ENCODE assay signal across 9 cellular contexts in genomic region chr15:66253296-66253642, GRCh38. TPM values are rescaled to one million over a fixed set of nuclear protein-coding genes. Genes with fewer than 3 reads are reported as not detected.
A peak's percentile ranks its signal among the peaks of the same experiment; 100 is the strongest.
DNase-seq lines count a peak whose midpoint lies in the region; ATAC-seq, FAIRE-seq and TF ChIP-seq lines count a peak whose summit lies in the region.
"Had no signal": no experiment of that assay in that cellular context is flagged by ENCODE, and none has a peak within 500 bp of the region (broad histone marks: within the 10 kb centered on the region; RNA-seq: fewer than 3 reads in every experiment).

No MANE protein-coding gene starts in this region.

- DNase-seq in A673 (ENCODE audit: low spot score) (no peak), HTR-8/SVneo (ENCODE audit: insufficient read length, low spot score) (peak; percentile 20), T1000 (lab: John Stamatoyannopoulos, UW) (no peak)

- no peak overlapping the region for H3K27ac Mint-ChIP-seq in dendritic cell treated with granulocyte-macrophage colony-stimulating factor and Interleukin-4, amounts not matched to agents 40 ng/mL and 50 ng/mL, for 4 days
- H3K27ac Mint-ChIP-seq: IgD-negative memory B cell had no signal

- peaks cover 94% of the 10 kb centered on the region for H3K27me3 ChIP-seq in A673 (replicated peaks; ENCODE audit: insufficient read depth, low read depth, low read length, poor library complexity)
- H3K27me3 ChIP-seq in muscle layer of duodenum (ENCODE audit: low read depth, low read length) = peaks cover 40% of the 10 kb centered on the region

- H3K36me3 Mint-ChIP-seq in dendritic cell treated with granulocyte-macrophage colony-stimulating factor and Interleukin-4, amounts not matched to agents 40 ng/mL and 50 ng/mL, for 4 days (ENCODE audit: low read depth) = no peaks in the 10 kb centered on the region
- H3K36me3 Mint-ChIP-seq: IgD-negative memory B cell had no signal

- H3K9me3 Mint-ChIP-seq in dendritic cell treated with granulocyte-macrophage colony-stimulating factor and Interleukin-4, amounts not matched to agents 40 ng/mL and 50 ng/mL, for 4 days = no peaks in the 10 kb centered on the region
- H3K9me3 Mint-ChIP-seq: IgD-negative memory B cell had no signal

- ATAC-seq in HG03025 (IDR thresholded peaks at IDR 0.05; ENCODE audit: low FRiP score, unreplicated experiment) (no peak), GM19351 (IDR thresholded peaks at IDR 0.05; ENCODE audit: unreplicated experiment) (no peak), GM18858 (IDR thresholded peaks at IDR 0.05; ENCODE audit: unreplicated experiment) (no peak)

- peak overlapping the region; percentile 76 for H3K4me3 Mint-ChIP-seq in dendritic cell treated with granulocyte-macrophage colony-stimulating factor and Interleukin-4, amounts not matched to agents 40 ng/mL and 50 ng/mL, for 4 days

- FAIRE-seq in HTR-8/SVneo (lab: Jason Lieb, UNC) = no peak

- H3K27me3 Mint-ChIP-seq in dendritic cell treated with granulocyte-macrophage colony-stimulating factor and Interleukin-4, amounts not matched to agents 40 ng/mL and 50 ng/mL, for 4 days = peaks cover 90% of the 10 kb centered on the region

- TF ChIP-seq CTCF in A673 (conservative IDR thresholded peaks at IDR 0.05; ENCODE audit: low read depth, low read length) = no peak

- intact Hi-C loops in A673 (cut with micrococcal nuclease; ENCODE audit: unreplicated experiment) = loop anchor here (5.0 kb wide), 1 partner anchor 244 kb away; the partner anchor contains the start of gene SNAPC5
- intact Hi-C loops in dendritic cell treated with granulocyte-macrophage colony-stimulating factor and Interleukin-4, amounts not matched to agents 40 ng/mL and 50 ng/mL, for 4 days (cut with micrococcal nuclease) = no loop called here

- CTCF ChIA-PET in A673 (lab: Charles Lee) = no interaction called here

- BruUV-seq in A673 (replicated peaks; lab: Mats Ljungman, UMichigan) = no TSS peak

- POLR2A ChIA-PET in A673 (lab: Charles Lee; ENCODE audit: low non-redundant PET) = no interaction called here

- H3K36me3 ChIP-seq in A673 (ENCODE audit: insufficient read depth, low read length, poor library complexity, severe bottlenecking) (no peaks in the 10 kb centered on the region), muscle layer of duodenum (ENCODE audit: control insufficient read depth in 1 of 2, insufficient read depth in 2 of 2, low read length in 2 of 2) (no peaks in the 10 kb centered on the region)

- no peak overlapping the region for H3K27ac ChIP-seq in A673 (ENCODE audit: low read depth, low read length, poor library complexity, severe bottlenecking)
- no peak overlapping the region for H3K27ac ChIP-seq in muscle layer of duodenum (ENCODE audit: low read length)

- peaks cover 30% of the 10 kb centered on the region for H3K4me1 Mint-ChIP-seq in dendritic cell treated with granulocyte-macrophage colony-stimulating factor and Interleukin-4, amounts not matched to agents 40 ng/mL and 50 ng/mL, for 4 days (ENCODE audit: low read depth)

- H3K4me1 ChIP-seq in A673 (ENCODE audit: insufficient read depth, low read length, poor library complexity, severe bottlenecking) (peaks cover 5% of the 10 kb centered on the region), muscle layer of duodenum (ENCODE audit: control insufficient read depth in 1 of 2, insufficient read depth in 2 of 2, low read length in 2 of 2) (peaks cover 0 to 24% of the 10 kb centered on the region in 2 donors)

- H3K4me3 ChIP-seq in A673 (ENCODE audit: low read depth, low read length, poor library complexity, severe bottlenecking) = peak overlapping the region; percentile 44
- peak overlapping the region; percentile 70 to 84 for H3K4me3 ChIP-seq in muscle layer of duodenum (ENCODE audit: low read depth in 1 of 2, low read length in 2 of 2)

- H3K9me3 ChIP-seq in A673 (ENCODE audit: low read depth, low read length, poor library complexity, severe bottlenecking) (no peaks in the 10 kb centered on the region), muscle layer of duodenum (ENCODE audit: control insufficient read depth in 1 of 2, low read length in 2 of 2) (no peaks in the 10 kb centered on the region)

RNA-seq across cellular contexts. Expression of gene MEGF11, which starts 0.3 kb away (rescaled TPM):
- 0.09 and 0.43 TPM in 2 replicates for total RNA-seq in A673 (2021)

RNA-seq across cellular contexts. Expression of gene DIS3L, which starts 40.1 kb away (rescaled TPM):
- 10.7 and 13.6 TPM in 2 replicates for total RNA-seq in A673 (2021)
